11 cellular contexts compared by ENCODE assay signal in genomic region chr17:79160980-79161621, GRCh38.
DNase-seq lines count a peak whose midpoint lies in the region; TF ChIP-seq lines count a peak whose summit lies in the region.
"Had no signal": no experiment of that assay in that cellular context is flagged by ENCODE, and none has a peak within 500 bp of the region (broad histone marks: within the 10 kb centered on the region; RNA-seq: fewer than 3 reads in every experiment).

No MANE protein-coding gene starts in this region.

- H3K4me3 Mint-ChIP-seq in endothelial cell (ENCODE audit: unreplicated experiment), result peak overlapping the region; percentile 42
- H3K4me3 Mint-ChIP-seq: mesothelial cell of epicardium had no signal

- peak; percentile 66 for DNase-seq in A172 (ENCODE audit: low spot score)
- DNase-seq in COLO668 (lab: John Stamatoyannopoulos, UW; ENCODE audit: unreplicated experiment), result peak; percentile 8
- peak; percentile 9 for DNase-seq in RPMI7951 (ENCODE audit: low read depth)
- DNase-seq in endothelial cell (ENCODE audit: low spot score), result peak; percentile 67
- DNase-seq in T-helper 9 cell, result no peak
- DNase-seq in effector CD4-positive, alpha-beta T cell, result no peak
- DNase-seq in DMS 273 (lab: John Stamatoyannopoulos, UW; ENCODE audit: unreplicated experiment), result no peak
- no peak for DNase-seq in foreskin melanocyte
- DNase-seq: DMS79, foreskin fibroblast had no signal

- TF ChIP-seq CTCF in endothelial cell (IDR thresholded peaks at IDR 0.05; ENCODE audit: unreplicated experiment), result no peak

- H3K27ac Mint-ChIP-seq in endothelial cell (ENCODE audit: unreplicated experiment), result peak overlapping the region; percentile 83
- H3K27ac Mint-ChIP-seq: mesothelial cell of epicardium had no signal

- H3K4me1 Mint-ChIP-seq in endothelial cell (ENCODE audit: unreplicated experiment), result peaks cover 10% of the 10 kb centered on the region
- H3K4me1 Mint-ChIP-seq: mesothelial cell of epicardium had no signal

- no peaks in the 10 kb centered on the region for H3K9me3 Mint-ChIP-seq in endothelial cell (ENCODE audit: unreplicated experiment)
- H3K9me3 Mint-ChIP-seq: mesothelial cell of epicardium had no signal

- peaks cover 21% of the 10 kb centered on the region for H3K27me3 Mint-ChIP-seq in endothelial cell (ENCODE audit: unreplicated experiment)

- no peaks in the 10 kb centered on the region for H3K36me3 Mint-ChIP-seq in endothelial cell (ENCODE audit: low read depth, unreplicated experiment)
- H3K36me3 Mint-ChIP-seq: mesothelial cell of epicardium had no signal

Comparison
In these comparisons a context has a peak if more than half of its experiments do, and no peak if none do; other contexts are left out.
1. DNase-seq: peak in A172 (single experiment), COLO668 (single experiment), RPMI7951 (single experiment) and endothelial cell (single experiment); none in T-helper 9 cell (single experiment), effector CD4-positive, alpha-beta T cell (single experiment), DMS 273 (single experiment) and foreskin melanocyte (single experiment).